Comparison of ENCODE assay signal across 8 cellular contexts in the genomic region with DNA sequence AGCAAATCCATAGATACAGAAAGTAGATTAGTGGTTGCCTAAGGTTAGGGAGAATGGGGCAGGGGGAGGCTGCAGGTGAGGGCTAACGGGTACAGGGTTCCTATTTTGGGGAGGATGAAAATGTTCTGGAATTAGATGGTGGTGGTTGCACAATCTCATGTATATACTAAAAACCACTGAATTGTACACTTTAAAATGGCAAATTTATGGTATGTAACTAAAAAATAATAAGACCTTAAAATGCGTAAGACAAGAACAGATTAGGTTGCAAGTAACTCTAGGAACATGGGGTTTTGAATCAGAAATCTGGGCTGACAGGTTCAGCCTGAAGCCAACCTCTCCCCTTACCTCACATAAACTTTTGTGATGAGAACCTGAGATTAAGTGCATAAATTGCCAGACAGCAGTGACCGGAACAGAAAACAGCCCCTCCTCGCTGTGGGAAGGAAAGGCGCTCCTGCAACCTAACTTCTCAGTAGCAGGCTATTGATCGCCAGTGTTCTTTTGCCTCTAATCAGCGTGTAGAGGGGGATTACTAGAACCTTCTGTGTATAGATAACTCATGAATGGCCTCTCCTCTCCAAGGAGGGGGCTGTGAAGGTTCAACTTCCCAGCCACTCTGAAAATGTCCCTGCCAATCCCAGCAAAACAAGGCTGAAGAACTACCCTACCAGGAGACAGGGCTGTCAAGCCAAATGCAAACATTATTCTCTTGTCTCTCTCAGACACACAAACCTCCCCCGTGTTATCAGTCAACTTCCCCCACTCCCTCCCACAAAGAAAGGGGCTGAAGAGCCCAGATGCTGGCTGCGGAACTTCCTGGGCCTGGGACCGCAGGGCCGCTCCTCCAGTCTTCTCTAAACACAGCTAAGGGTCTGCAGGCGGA. TPM values are rescaled to one million over a fixed set of nuclear protein-coding genes. Genes with fewer than 3 reads are reported as not detected.
DNase-seq lines count a peak whose midpoint lies in the region; ATAC-seq, FAIRE-seq and TF ChIP-seq lines count a peak whose summit lies in the region.

No MANE protein-coding gene starts in this region.

- H3K4me1 Mint-ChIP-seq in activated T-cell treated with anti-CD3 and anti-CD28 coated beads, Interleukin-2, amount 50 U/mL, for 72 hours (ENCODE audit: low read depth): peaks cover 53% of the 10 kb centered on the region
- H3K4me1 Mint-ChIP-seq in activated naive CD8-positive, alpha-beta T cell treated with anti-CD3 and anti-CD28 coated beads for 36 hours: peaks cover 44% of the 10 kb centered on the region

- no peak for TF ChIP-seq EP300 in tibial nerve (IDR thresholded peaks at IDR 0.05)

- no peaks in the 10 kb centered on the region for H3K27me3 ChIP-seq in tibial nerve

- no peaks in the 10 kb centered on the region for H3K9me3 ChIP-seq in tibial nerve

- FAIRE-seq in frontal cortex (lab: Jason Lieb, UNC): no peak

- peak overlapping the region; percentile 85 to 89 for H3K4me3 Mint-ChIP-seq in activated T-cell treated with anti-CD3 and anti-CD28 coated beads, Interleukin-2, amount 50 U/mL, for 72 hours
- peak overlapping the region; percentile 97 for H3K4me3 Mint-ChIP-seq in activated naive CD8-positive, alpha-beta T cell treated with anti-CD3 and anti-CD28 coated beads for 36 hours

- 56 to 58% methylated on average over 12 of the region's 12 CpGs for WGBS in tibial nerve, 2 donors

- H3K27ac ChIP-seq in tibial nerve: peak overlapping the region; percentile 72 to 95 (median 92)

- H3K36me3 ChIP-seq in tibial nerve: no peaks in the 10 kb centered on the region

- H3K4me1 ChIP-seq in tibial nerve: peaks cover 0 to 78% (median 47%) of the 10 kb centered on the region in 4 donors

- no peak for DNase-seq in activated T-cell treated with anti-CD3 and anti-CD28 coated beads, Interleukin-2, amount 50 U/mL, for 72 hours
- DNase-seq in activated T-cell treated with anti-CD3 and anti-CD28 coated beads, Interleukin-2, amount 50 U/mL, for 48 hours: no peak
- no peak for DNase-seq in activated naive CD8-positive, alpha-beta T cell treated with anti-CD3 and anti-CD28 coated beads for 36 hours
- peak; percentile 40 for DNase-seq in kidney glomerular epithelial cell (lab: John Stamatoyannopoulos, UW)
- no peak for DNase-seq in tibial nerve (ENCODE audit: low spot score in 2 of 2)
- DNase-seq in NCI-H2227 (lab: John Stamatoyannopoulos, UW; ENCODE audit: unreplicated experiment): no peak
- DNase-seq in frontal cortex (ENCODE audit: low spot score in 2 of 2): no peak
- DNase-seq in activated gamma-delta T cell treated with Interleukin-2 at 50 U/mL for 16 hours: no peak

- peak overlapping the region; percentile 74 to 83 (median 76) for H3K4me3 ChIP-seq in tibial nerve

- peaks cover 3 to 16% of the 10 kb centered on the region in 2 donors for H3K36me3 Mint-ChIP-seq in activated T-cell treated with anti-CD3 and anti-CD28 coated beads, Interleukin-2, amount 50 U/mL, for 72 hours (ENCODE audit: insufficient read depth in 2 of 2)
- H3K36me3 Mint-ChIP-seq in activated naive CD8-positive, alpha-beta T cell treated with anti-CD3 and anti-CD28 coated beads for 36 hours: peaks cover 30% of the 10 kb centered on the region

- no peak for ATAC-seq in activated T-cell treated with anti-CD3 and anti-CD28 coated beads, Interleukin-2, amount 50 U/mL, for 72 hours (replicated peaks in 1 of 2)

- peaks cover 0 to 4% of the 10 kb centered on the region in 2 donors for H3K9me3 Mint-ChIP-seq in activated T-cell treated with anti-CD3 and anti-CD28 coated beads, Interleukin-2, amount 50 U/mL, for 72 hours
- H3K9me3 Mint-ChIP-seq in activated naive CD8-positive, alpha-beta T cell treated with anti-CD3 and anti-CD28 coated beads for 36 hours: peaks cover 6% of the 10 kb centered on the region

- TF ChIP-seq POLR2A in tibial nerve (IDR thresholded peaks at IDR 0.05): no peak

- H3K27me3 Mint-ChIP-seq in activated T-cell treated with anti-CD3 and anti-CD28 coated beads, Interleukin-2, amount 50 U/mL, for 72 hours (ENCODE audit: low read depth): peaks cover 6% of the 10 kb centered on the region
- H3K27me3 Mint-ChIP-seq in activated naive CD8-positive, alpha-beta T cell treated with anti-CD3 and anti-CD28 coated beads for 36 hours: peaks cover 12% of the 10 kb centered on the region

- TF ChIP-seq CTCF in tibial nerve (IDR thresholded peaks at IDR 0.05): no peak

- H3K27ac Mint-ChIP-seq in activated T-cell treated with anti-CD3 and anti-CD28 coated beads, Interleukin-2, amount 50 U/mL, for 72 hours: peak overlapping the region; percentile 77
- no peak overlapping the region for H3K27ac Mint-ChIP-seq in activated naive CD8-positive, alpha-beta T cell treated with anti-CD3 and anti-CD28 coated beads for 36 hours

RNA-seq across cellular contexts. Expression of a gene that starts 1.9 kb away (rescaled TPM):
- total RNA-seq in activated T-cell treated with anti-CD3 and anti-CD28 coated beads, Interleukin-2, amount 50 U/mL, for 72 hours: 10 to 100 TPM; 33.8 to 48.8 TPM
- 10 to 100 TPM; 20.7 to 26.9 TPM for total RNA-seq in activated naive CD8-positive, alpha-beta T cell treated with anti-CD3 and anti-CD28 coated beads for 36 hours
- total RNA-seq in tibial nerve: 10 to 100 TPM; 23.6 to 66.9 (median 28.0) TPM
- total RNA-seq in frontal cortex: 4.1 TPM

RNA-seq across cellular contexts. Expression of a gene that starts 24.4 kb away (rescaled TPM):
- not detected for total RNA-seq in activated T-cell treated with anti-CD3 and anti-CD28 coated beads, Interleukin-2, amount 50 U/mL, for 72 hours
- total RNA-seq in activated naive CD8-positive, alpha-beta T cell treated with anti-CD3 and anti-CD28 coated beads for 36 hours: not detected
- total RNA-seq in tibial nerve (not detected), frontal cortex (not detected)
